Comparison of ENCODE assay signal across 12 cellular contexts in genomic region chr9:109912726-109913460, GRCh38.
DNase-seq lines count a peak whose midpoint lies in the region; ATAC-seq, FAIRE-seq and TF ChIP-seq lines count a peak whose summit lies in the region.
"Had no signal": no experiment of that assay in that cellular context is flagged by ENCODE, and none has a peak within 500 bp of the region (broad histone marks: within the 10 kb centered on the region; RNA-seq: fewer than 3 reads in every experiment).

No MANE protein-coding gene starts in this region.

- no peaks in the 10 kb centered on the region for H4K20me1 ChIP-seq in MM.1S (ENCODE audit: insufficient read depth, low read length)

- ATAC-seq in heart right ventricle = no peak
- no peak for ATAC-seq in left cardiac atrium
- no peak for ATAC-seq in right cardiac atrium
- peak; percentile 13 for ATAC-seq in aorta (ENCODE audit: low FRiP score)
- ATAC-seq: stimulated activated naive CD8-positive, alpha-beta T cell treated with anti-CD3 and anti-CD28 coated beads, Interleukin-15, amount 100 ng/mL, for 72 hours had no signal

- peaks cover 4% of the 10 kb centered on the region; the same call in 1 of the 2 replicates for H3K79me2 ChIP-seq in MM.1S (ENCODE audit: low read length)

- TF ChIP-seq CTCF in heart right ventricle (IDR thresholded peaks at IDR 0.05) = no peak
- TF ChIP-seq CTCF in MM.1S (IDR thresholded peaks at IDR 0.05; ENCODE audit: low read length) = no peak

- intact Hi-C loops in heart right ventricle (cut with DNase I) (loop anchor here in 5 of 10 donors (5.0 to 10.0 kb wide), 5 partner anchors 44 to 134 kb away; no protein-coding TSS in a partner anchor), left cardiac atrium (cut with DNase I) (loop anchor here in 1 of 2 donors (5.0 kb wide), 1 partner anchor 134 kb away; no protein-coding TSS in a partner anchor), right cardiac atrium (cut with DNase I) (loop anchor here in 2 of 4 donors (5.0 kb wide), 2 partner anchors 134 to 144 kb away; no protein-coding TSS in a partner anchor), aorta (cut with DNase I) (loop anchor here in 1 of 2 donors (5.0 kb wide), 1 partner anchor 44 kb away; no protein-coding TSS in a partner anchor)

- H3F3A ChIP-seq in MM.1S (ENCODE audit: insufficient read depth, low read length) = peaks cover 23% of the 10 kb centered on the region

- H3K4me2 ChIP-seq in MM.1S (ENCODE audit: low read depth, low read length) = peak overlapping the region; percentile 62

- H3K27ac ChIP-seq in heart right ventricle = peak overlapping the region; percentile 4 to 84 (median 68)
- peak overlapping the region; percentile 51 for H3K27ac ChIP-seq in MM.1S (ENCODE audit: low read length)
- peak overlapping the region; percentile 76 for H3K27ac ChIP-seq in right cardiac atrium (ENCODE audit: low read length)
- peak overlapping the region in 1 of 2 donors; percentile 39 for H3K27ac ChIP-seq in aorta (ENCODE audit: low read depth in 1 of 2, low read length in 2 of 2)
- H3K27ac ChIP-seq in SJCRH30 = no peak overlapping the region
- H3K27ac ChIP-seq: C4-2B had no signal

- H3K4me1 ChIP-seq in heart right ventricle (peaks cover 25 to 93% (median 74%) of the 10 kb centered on the region in 9 donors), MM.1S (ENCODE audit: low read length) (peaks cover 66% of the 10 kb centered on the region), right cardiac atrium (ENCODE audit: control insufficient read depth, insufficient read depth, low read length) (peaks cover 15% of the 10 kb centered on the region), aorta (ENCODE audit: control insufficient read depth in 1 of 2, insufficient read depth in 2 of 2, low read length in 2 of 2) (peaks cover 3 to 5% of the 10 kb centered on the region in 2 donors), SJCRH30 (no peaks in the 10 kb centered on the region)

- H3K9me2 ChIP-seq in MM.1S (replicated peaks; ENCODE audit: insufficient read depth, low read length) = no peaks in the 10 kb centered on the region

- H3K4me3 ChIP-seq in heart right ventricle (no peak overlapping the region), MM.1S (ENCODE audit: low read length) (0 out of 2 replicates have a peak overlapping the region, but pooled peaks have one; percentile 3), right cardiac atrium (ENCODE audit: low read length) (no peak overlapping the region), aorta (ENCODE audit: low read length in 2 of 2) (no peak overlapping the region), SJCRH30 (no peak overlapping the region)

- FAIRE-seq in RCC 7860 (lab: Jason Lieb, UNC) = no peak

- no peak overlapping the region for H3K9ac ChIP-seq in MM.1S (ENCODE audit: low read length)

- H3K9me3 ChIP-seq in heart right ventricle = no peaks in the 10 kb centered on the region
- H3K9me3 ChIP-seq in MM.1S (replicated peaks; ENCODE audit: insufficient read depth, low read length) = no peaks in the 10 kb centered on the region
- H3K9me3 ChIP-seq in right cardiac atrium (ENCODE audit: control insufficient read depth, low read length) = no peaks in the 10 kb centered on the region
- H3K9me3 ChIP-seq in aorta (ENCODE audit: control insufficient read depth, low read length) = no peaks in the 10 kb centered on the region
- H3K9me3 ChIP-seq in SJCRH30 (replicated peaks) = no peaks in the 10 kb centered on the region

- H3K36me3 ChIP-seq in heart right ventricle (no peaks in the 10 kb centered on the region), MM.1S (replicated peaks; ENCODE audit: insufficient read depth, low read length) (no peaks in the 10 kb centered on the region), aorta (ENCODE audit: control insufficient read depth in 1 of 2, insufficient read depth in 2 of 2, low read length in 1 of 2) (peaks cover 0 to 2% of the 10 kb centered on the region in 2 donors), SJCRH30 (peaks cover 26% of the 10 kb centered on the region)

- WGBS in heart right ventricle, 2 donors = 47 to 50% methylated on average over 7 of the region's 7 CpGs
- WGBS in right cardiac atrium = 50% methylated on average over 7 of the region's 7 CpGs
- WGBS in aorta, 2 donors = 16 to 20% methylated on average over 7 of the region's 7 CpGs

- H3K27me3 ChIP-seq in heart right ventricle = no peaks in the 10 kb centered on the region
- no peaks in the 10 kb centered on the region for H3K27me3 ChIP-seq in MM.1S (replicated peaks; ENCODE audit: insufficient read depth, low read length)
- H3K27me3 ChIP-seq in right cardiac atrium (ENCODE audit: control insufficient read depth, insufficient read depth) = no peaks in the 10 kb centered on the region
- no peaks in the 10 kb centered on the region for H3K27me3 ChIP-seq in aorta (ENCODE audit: control insufficient read depth in 1 of 2, insufficient read depth in 2 of 2, low read length in 1 of 2)
- H3K27me3 ChIP-seq in SJCRH30 = no peaks in the 10 kb centered on the region

- no peak for DNase-seq in heart right ventricle
- DNase-seq in left cardiac atrium = no peak
- DNase-seq in MM.1S = peak; percentile 64
- DNase-seq in right cardiac atrium = peak in 1 of 3 donors; percentile 49
- DNase-seq in aorta = no peak
- no peak for DNase-seq in cerebellum (ENCODE audit: low spot score)
- DNase-seq in SJCRH30 = no peak
- DNase-seq in RCC 7860 (ENCODE audit: low spot score) = no peak
- DNase-seq: NCI-H524; retina; stimulated activated naive CD8-positive, alpha-beta T cell treated with anti-CD3 and anti-CD28 coated beads, Interleukin-15, amount 100 ng/mL, for 72 hours had no signal

- peak overlapping the region; percentile 65 for H2AFZ ChIP-seq in MM.1S (ENCODE audit: low read length)
